ENCODE assay signal across 8 cellular contexts in the genomic region with DNA sequence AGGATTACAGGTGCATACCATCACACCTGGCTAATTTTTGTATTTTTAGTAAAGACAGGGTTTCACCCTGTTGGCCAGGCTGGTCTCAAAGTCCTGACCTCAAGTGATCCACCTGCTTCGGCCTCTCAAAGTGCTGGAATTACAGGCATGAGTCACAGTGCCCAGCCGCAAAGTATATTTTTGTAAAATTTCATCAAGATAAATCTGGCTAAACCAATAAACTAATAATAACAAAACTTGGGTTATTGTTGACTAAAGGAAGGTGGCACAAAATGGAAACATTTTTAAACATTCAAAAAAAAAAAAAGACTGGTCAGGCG. TPM values are rescaled to one million over a fixed set of nuclear protein-coding genes. Genes with fewer than 3 reads are reported as not detected.
A peak's percentile ranks its signal among the peaks of the same experiment; 100 is the strongest.
DNase-seq lines count a peak whose midpoint lies in the region; ATAC-seq and TF ChIP-seq lines count a peak whose summit lies in the region.
"Not testable (repeated sequence)": the region's sequence is repeated elsewhere in the genome, so short reads cannot be mapped to it uniquely, and the experiment has no call there.

No MANE protein-coding gene starts in this region.

- not testable (repeated sequence) for BruUV-seq in PC-3 (replicated peaks; lab: Mats Ljungman, UMichigan)

- not testable (repeated sequence) for H3F3A ChIP-seq in PC-3 (ENCODE audit: low read length, unreplicated experiment); smooth muscle cell (ENCODE audit: low read depth)

- intact Hi-C loops in PC-3 (cut with micrococcal nuclease): not testable (repeated sequence)

- not testable (repeated sequence) for ATAC-seq in PC-3; activated T-cell treated with anti-CD3 and anti-CD28 coated beads, Interleukin-2, amount 50 U/mL, for 4 hours; central memory CD8-positive, alpha-beta T cell (replicated peaks; ENCODE audit: extremely low read depth, poor library complexity, severe bottlenecking); naive thymus-derived CD8-positive, alpha-beta T cell

- H3K9me3 Mint-ChIP-seq in activated T-cell treated with anti-CD3 and anti-CD28 coated beads, Interleukin-2, amount 50 U/mL, for 4 hours; central memory CD8-positive, alpha-beta T cell; naive thymus-derived CD8-positive, alpha-beta T cell: not testable (repeated sequence)

- H2AFZ ChIP-seq in PC-3 (ENCODE audit: low read length); smooth muscle cell (ENCODE audit: low read depth): not testable (repeated sequence)

- not testable (repeated sequence) for H3K9ac ChIP-seq in PC-3 (ENCODE audit: low read length); smooth muscle cell (ENCODE audit: low read depth)

- not testable (repeated sequence) for H3K27me3 ChIP-seq in PC-3 (ENCODE audit: low read length); smooth muscle cell (ENCODE audit: low read depth)

- H3K36me3 Mint-ChIP-seq in activated T-cell treated with anti-CD3 and anti-CD28 coated beads, Interleukin-2, amount 50 U/mL, for 4 hours (ENCODE audit: insufficient read depth): peaks cover 11% of the 10 kb centered on the region
- H3K36me3 Mint-ChIP-seq in central memory CD8-positive, alpha-beta T cell (ENCODE audit: insufficient read depth): peaks cover 52% of the 10 kb centered on the region
- peaks cover 0 to 40% (median 12%) of the 10 kb centered on the region in 3 donors for H3K36me3 Mint-ChIP-seq in naive thymus-derived CD8-positive, alpha-beta T cell

- H3K4me3 ChIP-seq in AG04449 (ENCODE audit: low read depth, low read length) (peak overlapping the region; percentile 86), GM12865 (ENCODE audit: low read depth, low read length) (peak overlapping the region; percentile 70), PC-3 (ENCODE audit: low read length) (peak overlapping the region; percentile 87; the same call in 1 of the 2 replicates), foreskin fibroblast (ENCODE audit: low read depth in 1 of 2, low read length in 2 of 2) (peak overlapping the region; percentile 70 to 88)
- not testable (repeated sequence) for H3K4me3 ChIP-seq in smooth muscle cell

- not testable (repeated sequence) for H3K9me2 ChIP-seq in PC-3 (replicated peaks; ENCODE audit: low read length)

- DNase-seq in AG04449 (ENCODE audit: low read depth, low spot score); GM12865 (ENCODE audit: low read depth); activated T-cell treated with anti-CD3 and anti-CD28 coated beads, Interleukin-2, amount 50 U/mL, for 4 hours; central memory CD8-positive, alpha-beta T cell (ENCODE audit: low spot score in 2 of 2); foreskin fibroblast; naive thymus-derived CD8-positive, alpha-beta T cell; smooth muscle cell (lab: John Stamatoyannopoulos, UW; ENCODE audit: unreplicated experiment): not testable (repeated sequence)
- peak; percentile 59 for DNase-seq in PC-3

- H3K4me2 ChIP-seq in PC-3 (ENCODE audit: low read length): peak overlapping the region; percentile 93
- peak overlapping the region; percentile 93 for H3K4me2 ChIP-seq in smooth muscle cell

- not testable (repeated sequence) for H3K27me3 Mint-ChIP-seq in activated T-cell treated with anti-CD3 and anti-CD28 coated beads, Interleukin-2, amount 50 U/mL, for 4 hours (ENCODE audit: low read depth); central memory CD8-positive, alpha-beta T cell; naive thymus-derived CD8-positive, alpha-beta T cell

- H3K27ac Mint-ChIP-seq in central memory CD8-positive, alpha-beta T cell (ENCODE audit: low read depth): peak overlapping the region; percentile 100
- H3K27ac Mint-ChIP-seq in naive thymus-derived CD8-positive, alpha-beta T cell: peak overlapping the region in 2 of 10 donors; percentile 25 to 95

- H3K9me3 ChIP-seq in PC-3 (ENCODE audit: low read length); smooth muscle cell (replicated peaks; ENCODE audit: low read depth): not testable (repeated sequence)

- not testable (repeated sequence) for TF ChIP-seq CTCF in AG04449 (IDR thresholded peaks at IDR 0.05; ENCODE audit: insufficient read depth, low read length, missing control alignments); GM12865 (IDR thresholded peaks at IDR 0.05; ENCODE audit: insufficient read depth, low read depth, low read length, missing control alignments); PC-3 (conservative IDR thresholded peaks at IDR 0.05; ENCODE audit: low read depth, low read length); foreskin fibroblast (IDR thresholded peaks at IDR 0.05; ENCODE audit: low read depth, low read length); smooth muscle cell (IDR thresholded peaks at IDR 0.05; ENCODE audit: borderline replicate concordance, insufficient read depth, poor library complexity, severe bottlenecking)

- peak overlapping the region; percentile 98 for H3K4me3 Mint-ChIP-seq in activated T-cell treated with anti-CD3 and anti-CD28 coated beads, Interleukin-2, amount 50 U/mL, for 4 hours
- peak overlapping the region; percentile 99 for H3K4me3 Mint-ChIP-seq in central memory CD8-positive, alpha-beta T cell
- peak overlapping the region; percentile 40 to 99 (median 96) for H3K4me3 Mint-ChIP-seq in naive thymus-derived CD8-positive, alpha-beta T cell

- H4K20me1 ChIP-seq in PC-3 (ENCODE audit: low read length); smooth muscle cell (ENCODE audit: low read depth): not testable (repeated sequence)

- not testable (repeated sequence) for H3K36me3 ChIP-seq in PC-3 (ENCODE audit: low read depth, low read length); smooth muscle cell (ENCODE audit: low read depth)

- POLR2A ChIA-PET in AG04449 (lab: Yijun Ruan, JAX): interaction anchor here (0.6 kb wide), 1 partner anchor 8 kb away, joined by 3 read pairs; no protein-coding TSS in a partner anchor
- POLR2A ChIA-PET in PC-3 (lab: Charles Lee; ENCODE audit: unreplicated experiment): not testable (repeated sequence)
- POLR2A ChIA-PET in naive thymus-derived CD8-positive, alpha-beta T cell (lab: Charles Lee): interaction anchor here (0.7 to 7.2 kb wide), 6 partner anchors 27 to 162 kb away, joined by 3 to 619 read pairs (median 20); a partner anchor contains a TSS

- peaks cover 49% of the 10 kb centered on the region for H3K4me1 Mint-ChIP-seq in activated T-cell treated with anti-CD3 and anti-CD28 coated beads, Interleukin-2, amount 50 U/mL, for 4 hours (ENCODE audit: low read depth)
- H3K4me1 Mint-ChIP-seq in central memory CD8-positive, alpha-beta T cell: peaks cover 58% of the 10 kb centered on the region
- H3K4me1 Mint-ChIP-seq in naive thymus-derived CD8-positive, alpha-beta T cell: peaks cover 39 to 66% (median 62%) of the 10 kb centered on the region in 4 donors

- H3K79me2 ChIP-seq in PC-3 (ENCODE audit: low read length): peaks cover 69% of the 10 kb centered on the region
- H3K79me2 ChIP-seq in smooth muscle cell (ENCODE audit: low read depth): peaks cover 34% of the 10 kb centered on the region

- 82% methylated on average over 3 of the region's 3 CpGs for WGBS in smooth muscle cell (ENCODE audit: low lambda C conversion rate)

- H3K4me1 ChIP-seq in PC-3 (ENCODE audit: insufficient read depth, low read length) (peaks cover 30% of the 10 kb centered on the region), smooth muscle cell (ENCODE audit: low read depth) (peaks cover 20% of the 10 kb centered on the region)

- CTCF ChIA-PET in AG04449 (lab: Yijun Ruan, JAX): interaction anchor here (1.0 to 2.9 kb wide), 4 partner anchors 13 to 157 kb away, joined by 3 to 11 read pairs (median 7); no protein-coding TSS in a partner anchor
- CTCF ChIA-PET in PC-3 (lab: Charles Lee): not testable (repeated sequence)

- not testable (repeated sequence) for H3K27ac ChIP-seq in PC-3 (ENCODE audit: low read length); smooth muscle cell (ENCODE audit: low read depth)

RNA-seq across cellular contexts. Expression of a gene that starts 29.2 kb away (rescaled TPM):
- 4.8 and 8.9 TPM in 2 replicates for total RNA-seq in PC-3 (2014; rRNA removed)
- total RNA-seq in activated T-cell treated with anti-CD3 and anti-CD28 coated beads, Interleukin-2, amount 50 U/mL, for 4 hours: 1 to 10 TPM; 2.6 to 4.0 (median 3.5) TPM
- total RNA-seq in naive thymus-derived CD8-positive, alpha-beta T cell: 10 to 100 TPM; 65.9 to 72.7 TPM
- 10 to 100 TPM; 51.5 to 69.8 (median 54.8) TPM for polyA plus RNA-seq in naive thymus-derived CD8-positive, alpha-beta T cell
- 0.40 and 1.5 TPM in 2 replicates for total RNA-seq in smooth muscle cell
- polyA plus RNA-seq in smooth muscle cell: 0.83 TPM in 1 of 2 replicates, not detected in the other

RNA-seq across cellular contexts. Expression of a gene that starts 51.4 kb away (rescaled TPM):
- total RNA-seq in PC-3 (2014; rRNA removed): 37.3 and 41.5 TPM in 2 replicates
- total RNA-seq in activated T-cell treated with anti-CD3 and anti-CD28 coated beads, Interleukin-2, amount 50 U/mL, for 4 hours: 10 to 100 TPM; 32.4 to 35.9 (median 33.6) TPM
- 10 to 100 TPM; 88.1 to 90.4 TPM for total RNA-seq in naive thymus-derived CD8-positive, alpha-beta T cell
- 10 to 100 TPM; 51.8 to 57.1 (median 55.5) TPM for polyA plus RNA-seq in naive thymus-derived CD8-positive, alpha-beta T cell
- total RNA-seq in smooth muscle cell: 27.7 and 36.1 TPM in 2 replicates
- polyA plus RNA-seq in smooth muscle cell: 23.9 and 24.2 TPM in 2 replicates
